ENCODE assay signal across 8 cellular contexts in genomic region chr2:42132966-42133641, GRCh38. TPM values are rescaled to one million over a fixed set of nuclear protein-coding genes. Genes with fewer than 3 reads are reported as not detected.
DNase-seq lines count a peak whose midpoint lies in the region; ATAC-seq and TF ChIP-seq lines count a peak whose summit lies in the region.

No MANE protein-coding gene starts in this region.

- H3K36me3 ChIP-seq in HUES64 (ENCODE audit: insufficient read depth, low read length) (no peaks in the 10 kb centered on the region), subcutaneous abdominal adipose tissue (ENCODE audit: control insufficient read depth in 5 of 5, insufficient read depth in 5 of 5, low read length in 5 of 5) (no peaks in the 10 kb centered on the region)

- POLR2A ChIA-PET in RWPE1 (lab: Yijun Ruan, JAX; ENCODE audit: low non-redundant PET) = interaction anchor here (0.6 kb wide), 1 partner anchor 30 kb away, joined by 5 read pairs; no protein-coding TSS in a partner anchor

- peak; percentile 78 for ATAC-seq in GM21528 (IDR thresholded peaks at IDR 0.05; ENCODE audit: low FRiP score, unreplicated experiment)

- WGBS in HUES64 = 16% methylated on average over 17 of the region's 17 CpGs

- H3K9me3 ChIP-seq in HUES64 (ENCODE audit: insufficient read depth, low read depth, low read length) (no peaks in the 10 kb centered on the region), subcutaneous abdominal adipose tissue (ENCODE audit: control insufficient read depth in 5 of 5, low read length in 5 of 5) (no peaks in the 10 kb centered on the region)

- H3K9ac ChIP-seq in HUES64 (ENCODE audit: low read depth, low read length) (0 out of 2 replicates have a peak overlapping the region, but pooled peaks have one; percentile 6), subcutaneous abdominal adipose tissue (ENCODE audit: low read length in 5 of 5) (peak overlapping the region in 4 of 5 donors; percentile 11 to 75 (median 50))

- H3K4me3 ChIP-seq in HUES64 (ENCODE audit: low read length) (peak overlapping the region; percentile 17), subcutaneous abdominal adipose tissue (ENCODE audit: low read depth in 1 of 5, low read length in 5 of 5) (peak overlapping the region in 4 of 5 donors; percentile 30 to 64 (median 38))

- DNase-seq in DMS153 (lab: John Stamatoyannopoulos, UW) = peak; percentile 64
- peak; percentile 90 for DNase-seq in RWPE1 (ENCODE audit: low spot score)
- DNase-seq in activated effector memory CD4-positive, alpha-beta T cell treated with Interleukin-2 at 50 U/mL for 16 hours = peak; percentile 91
- DNase-seq in fibroblast of the conjunctiva (ENCODE audit: low read depth) = peak; percentile 89
- peak in 33 of 56 donors; percentile 12 to 60 (median 33) for DNase-seq in nucleus accumbens (lab: John Stamatoyannopoulos, UW)

- no peak for TF ChIP-seq CTCF in RWPE1 (conservative IDR thresholded peaks at IDR 0.05; ENCODE audit: low read depth)

- H3K27me3 ChIP-seq in HUES64 (ENCODE audit: insufficient read depth, low read length) = no peaks in the 10 kb centered on the region; the same call in 1 of the 2 replicates
- H3K27me3 ChIP-seq in subcutaneous abdominal adipose tissue (ENCODE audit: control insufficient read depth in 5 of 5, insufficient read depth in 4 of 5, low read length in 5 of 5) = no peaks in the 10 kb centered on the region

- CTCF ChIA-PET in RWPE1 (lab: Yijun Ruan, JAX) = no interaction called here

- H3K4me1 ChIP-seq in HUES64 (ENCODE audit: insufficient read depth, low read length) (peaks cover 23% of the 10 kb centered on the region), subcutaneous abdominal adipose tissue (ENCODE audit: control insufficient read depth in 5 of 5, insufficient read depth in 5 of 5, low read length in 5 of 5) (peaks cover 5 to 69% (median 43%) of the 10 kb centered on the region in 5 donors)

- no peak overlapping the region for H3K27ac ChIP-seq in HUES64 (ENCODE audit: low read depth, low read length)
- peak overlapping the region; percentile 88 for H3K27ac ChIP-seq in RWPE1
- H3K27ac ChIP-seq in subcutaneous abdominal adipose tissue (ENCODE audit: low read depth, low read length) = peak overlapping the region; percentile 96

RNA-seq across cellular contexts. Expression of gene EML4, which starts 36.0 kb away (rescaled TPM):
- polyA plus RNA-seq in HUES64 (2013, experiment 1 of 2) = 55.1 TPM
- polyA plus RNA-seq in HUES64 (2013, experiment 2 of 2) = 60.3 TPM

Comparison
In these comparisons a context has a peak if more than half of its experiments do, and no peak if none do; other contexts are left out.
1. DNase-seq: peak in every context shown above with its lines; median percentile 91 in activated effector memory CD4-positive, alpha-beta T cell treated with Interleukin-2 at 50 U/mL for 16 hours; 90 in RWPE1; 89 in fibroblast of the conjunctiva; 64 in DMS153; 33 in nucleus accumbens.